Comparison of ENCODE assay signal across 15 cellular contexts in genomic region chr12:94586589-94587259, GRCh38.
A peak's percentile ranks its signal among the peaks of the same experiment; 100 is the strongest.
DNase-seq lines count a peak whose midpoint lies in the region; ATAC-seq, FAIRE-seq and TF ChIP-seq lines count a peak whose summit lies in the region.
"Had no signal": no experiment of that assay in that cellular context is flagged by ENCODE, and none has a peak within 500 bp of the region (broad histone marks: within the 10 kb centered on the region; RNA-seq: fewer than 3 reads in every experiment).

No MANE protein-coding gene starts in this region.

- WGBS in psoas muscle, 3 donors, result 49 to 55% (median 50%) methylated on average over 8 of the region's 8 CpGs

- no peak for DNase-seq in GM18507 (ENCODE audit: extremely low spot score, insufficient read length, low read depth)
- DNase-seq in cerebellar cortex (ENCODE audit: low spot score), result peak; percentile 8
- DNase-seq in islet precursor cell, result peak; percentile 42
- no peak for DNase-seq in psoas muscle
- no peak for DNase-seq in activated naive CD4-positive, alpha-beta T cell treated with anti-CD3 and anti-CD28 coated beads for 36 hours
- DNase-seq in caudate nucleus (lab: John Stamatoyannopoulos, UW), result no peak
- no peak for DNase-seq in NCI-H524 treated with DMSO at 0.1 percent for 48 hours (lab: John Stamatoyannopoulos, UW)
- DNase-seq: activated CD8-positive, alpha-beta memory T cell treated with anti-CD3 and anti-CD28 coated beads, Interleukin-2, amount 50 U/mL, for 48 hours; activated naive CD8-positive, alpha-beta T cell treated with anti-CD3 and anti-CD28 coated beads, Interleukin-2, amount 10 ng/mL, durations not matched to agents 7 days and 5 days; effector CD4-positive, alpha-beta T cell; H7; NCI-H1417; stimulated activated CD4-positive, alpha-beta T cell treated with anti-CD3 and anti-CD28 coated beads, Interleukin-12 subunit alpha, Interleukin-12 subunit beta, amount 100 ng/mL, for 4 hours had no signal

- no peak overlapping the region for H3K27ac Mint-ChIP-seq in activated naive CD4-positive, alpha-beta T cell treated with anti-CD3 and anti-CD28 coated beads for 36 hours
- H3K27ac Mint-ChIP-seq: activated naive CD8-positive, alpha-beta T cell treated with anti-CD3 and anti-CD28 coated beads, Interleukin-2, amount 10 ng/mL, durations not matched to agents 7 days and 5 days; WTC11 had no signal

- H3K36me3 ChIP-seq in psoas muscle (ENCODE audit: insufficient read depth in 1 of 2, low read depth in 1 of 2), result peaks cover 0 to 8% of the 10 kb centered on the region in 2 donors

- no peaks in the 10 kb centered on the region for H3K27me3 Mint-ChIP-seq in activated naive CD4-positive, alpha-beta T cell treated with anti-CD3 and anti-CD28 coated beads for 36 hours (ENCODE audit: low read depth)

- CTCF ChIA-PET in activated naive CD4-positive, alpha-beta T cell treated with anti-CD3 and anti-CD28 coated beads for 36 hours (lab: Charles Lee), result interaction anchor here (0.6 to 0.7 kb wide), 2 partner anchors 13 to 17 kb away, joined by 3 read pairs; no protein-coding TSS in a partner anchor

- TF ChIP-seq CTCF in psoas muscle (IDR thresholded peaks at IDR 0.05), result no peak

- ATAC-seq in psoas muscle, result no peak
- ATAC-seq in HG03457 (IDR thresholded peaks at IDR 0.05; ENCODE audit: unreplicated experiment), result no peak
- ATAC-seq: WTC11 had no signal

- H3K36me3 Mint-ChIP-seq in activated naive CD4-positive, alpha-beta T cell treated with anti-CD3 and anti-CD28 coated beads for 36 hours (ENCODE audit: low read depth), result no peaks in the 10 kb centered on the region
- H3K36me3 Mint-ChIP-seq: activated naive CD8-positive, alpha-beta T cell treated with anti-CD3 and anti-CD28 coated beads, Interleukin-2, amount 10 ng/mL, durations not matched to agents 7 days and 5 days; WTC11 had no signal

- no peaks in the 10 kb centered on the region for H3K9me3 ChIP-seq in psoas muscle

- H3K9me3 Mint-ChIP-seq in activated naive CD4-positive, alpha-beta T cell treated with anti-CD3 and anti-CD28 coated beads for 36 hours, result no peaks in the 10 kb centered on the region
- H3K9me3 Mint-ChIP-seq: activated naive CD8-positive, alpha-beta T cell treated with anti-CD3 and anti-CD28 coated beads, Interleukin-2, amount 10 ng/mL, durations not matched to agents 7 days and 5 days; WTC11 had no signal

- H3K27ac ChIP-seq in psoas muscle (peak overlapping the region; percentile 10), caudate nucleus (ENCODE audit: low read depth, low read length) (no peak overlapping the region)

- H3K4me3 ChIP-seq in psoas muscle, result no peak overlapping the region

- intact Hi-C loops in psoas muscle (cut with DNase I), result no loop called here
- intact Hi-C loops in activated naive CD4-positive, alpha-beta T cell treated with anti-CD3 and anti-CD28 coated beads for 36 hours (cut with micrococcal nuclease), result no loop called here

- H3K4me1 ChIP-seq in psoas muscle, result peaks cover 24% of the 10 kb centered on the region

- H3K4me3 Mint-ChIP-seq in activated naive CD4-positive, alpha-beta T cell treated with anti-CD3 and anti-CD28 coated beads for 36 hours, result no peak overlapping the region
- H3K4me3 Mint-ChIP-seq: activated naive CD8-positive, alpha-beta T cell treated with anti-CD3 and anti-CD28 coated beads, Interleukin-2, amount 10 ng/mL, durations not matched to agents 7 days and 5 days; WTC11 had no signal

- peaks cover 2% of the 10 kb centered on the region for H3K4me1 Mint-ChIP-seq in activated naive CD4-positive, alpha-beta T cell treated with anti-CD3 and anti-CD28 coated beads for 36 hours (ENCODE audit: low read depth)
- H3K4me1 Mint-ChIP-seq: activated naive CD8-positive, alpha-beta T cell treated with anti-CD3 and anti-CD28 coated beads, Interleukin-2, amount 10 ng/mL, durations not matched to agents 7 days and 5 days had no signal

- H3K27me3 ChIP-seq in psoas muscle (ENCODE audit: insufficient read depth in 3 of 3, low read length in 2 of 3), result no peaks in the 10 kb centered on the region

- peak; percentile 9 for FAIRE-seq in GM18507 (lab: Jason Lieb, UNC)

Comparison
In these comparisons a context has a peak if more than half of its experiments do, and no peak if none do; other contexts are left out.
1. DNase-seq: peak in cerebellar cortex (single experiment) and islet precursor cell (single experiment); none in GM18507 (single experiment), psoas muscle (0 of 2), activated naive CD4-positive, alpha-beta T cell treated with anti-CD3 and anti-CD28 coated beads for 36 hours (single experiment), caudate nucleus (0 of 61) and NCI-H524 treated with DMSO at 0.1 percent for 48 hours (single experiment).